22 cellular contexts compared by ENCODE assay signal in genomic region chr9:90987566-90987965, GRCh38.
"Had no signal": no experiment of that assay in that cellular context is flagged by ENCODE, and none has a peak within 500 bp of the region (broad histone marks: within the 10 kb centered on the region; RNA-seq: fewer than 3 reads in every experiment).

No MANE protein-coding gene starts in this region.

- H3K36me3 ChIP-seq: brain microvascular endothelial cell had no signal

- DNase-seq: activated CD4-positive, alpha-beta T cell treated with anti-CD3 and anti-CD28 coated beads for 36 hours; activated CD8-positive, alpha-beta memory T cell treated with anti-CD3 and anti-CD28 coated beads, Interleukin-2, amount 50 U/mL, for 4 hours; activated CD8-positive, alpha-beta T cell treated with anti-CD3 and anti-CD28 coated beads for 36 hours; activated gamma-delta T cell treated with Interleukin-2 at 50 U/mL for 16 hours; activated naive CD4-positive, alpha-beta T cell treated with anti-CD3 and anti-CD28 coated beads, Interleukin-2, amount 10 ng/mL, durations not matched to agents 7 days and 5 days; activated naive CD8-positive, alpha-beta T cell treated with anti-CD3 and anti-CD28 coated beads for 36 hours; activated T-cell treated with anti-CD3 and anti-CD28 coated beads, Interleukin-2, amount 50 U/mL, for 72 hours; brain microvascular endothelial cell; cerebellar nuclear complex; Karpas-422; NCI-H1092; NCI-H1417; NCI-H2029; NCI-H2107; NCI-H2171 treated with DMSO at 0.1 percent for 48 hours; NCI-H510A treated with DMSO at 0.1 percent for 48 hours; NCI-H69; SHP77; T-cell; T-helper 2 cell; T1000 had no signal

- H3K4me3 ChIP-seq: K562 had no signal

- ATAC-seq: activated CD4-positive, alpha-beta T cell treated with anti-CD3 and anti-CD28 coated beads for 36 hours; activated CD8-positive, alpha-beta T cell treated with anti-CD3 and anti-CD28 coated beads for 36 hours; activated T-cell treated with anti-CD3 and anti-CD28 coated beads, Interleukin-2, amount 50 U/mL, for 72 hours; K562; T-cell had no signal

- H3K27me3 ChIP-seq: brain microvascular endothelial cell had no signal

- H3K27ac ChIP-seq: brain microvascular endothelial cell had no signal
